In genomic region chr17:27560668-27561067, GRCh38 we compare ENCODE assay signal across 12 cellular contexts.
DNase-seq lines count a peak whose midpoint lies in the region; ATAC-seq and TF ChIP-seq lines count a peak whose summit lies in the region.
"Had no signal": no experiment of that assay in that cellular context is flagged by ENCODE, and none has a peak within 500 bp of the region (broad histone marks: within the 10 kb centered on the region; RNA-seq: fewer than 3 reads in every experiment).

No MANE protein-coding gene starts in this region.

- no peak overlapping the region for H3K4me3 Mint-ChIP-seq in activated CD8-positive, alpha-beta memory T cell treated with anti-CD3 and anti-CD28 coated beads, Interleukin-2, amount 10 ng/mL, durations not matched to agents 7 days and 5 days
- H3K4me3 Mint-ChIP-seq: activated naive CD4-positive, alpha-beta T cell treated with anti-CD3 and anti-CD28 coated beads, Interleukin-2, amount 10 ng/mL, durations not matched to agents 7 days and 5 days; B cell had no signal

- CTCF ChIA-PET in activated CD8-positive, alpha-beta memory T cell treated with anti-CD3 and anti-CD28 coated beads, Interleukin-2, amount 10 ng/mL, durations not matched to agents 7 days and 5 days (lab: Charles Lee) = interaction anchor here (0.9 to 1.4 kb wide), 4 partner anchors 8 to 39 kb away, joined by 3 to 5 read pairs (median 4); no protein-coding TSS in a partner anchor

- no peaks in the 10 kb centered on the region for H3K79me2 ChIP-seq in ACC112 (ENCODE audit: control insufficient read depth, insufficient read depth, low read length, unreplicated experiment)

- H3K27me3 Mint-ChIP-seq in activated CD8-positive, alpha-beta memory T cell treated with anti-CD3 and anti-CD28 coated beads, Interleukin-2, amount 10 ng/mL, durations not matched to agents 7 days and 5 days = no peaks in the 10 kb centered on the region
- H3K27me3 Mint-ChIP-seq: activated naive CD4-positive, alpha-beta T cell treated with anti-CD3 and anti-CD28 coated beads, Interleukin-2, amount 10 ng/mL, durations not matched to agents 7 days and 5 days; B cell had no signal

- peaks cover 24% of the 10 kb centered on the region for H3K4me1 ChIP-seq in ACC112 (ENCODE audit: control insufficient read depth, insufficient read depth, low read length, unreplicated experiment)

- TF ChIP-seq CTCF in fibroblast of pulmonary artery (IDR thresholded peaks at IDR 0.05; ENCODE audit: low read length, missing control alignments) (no peak), omental fat pad (IDR thresholded peaks at IDR 0.05) (no peak)

- H3K4me3 ChIP-seq in ACC112 (ENCODE audit: low read depth, low read length) (peak overlapping the region; percentile 54), fibroblast of pulmonary artery (replicated peaks; ENCODE audit: low read depth, low read length) (peak overlapping the region; percentile 42)

- H3K27ac ChIP-seq in ACC112 (ENCODE audit: low read depth, low read length) = peak overlapping the region; percentile 50; the same call in 1 of the 2 replicates

- H3K36me3 Mint-ChIP-seq in activated CD8-positive, alpha-beta memory T cell treated with anti-CD3 and anti-CD28 coated beads, Interleukin-2, amount 10 ng/mL, durations not matched to agents 7 days and 5 days = peaks cover 27% of the 10 kb centered on the region

- peak; percentile 62 for DNase-seq in fibroblast of pulmonary artery (ENCODE audit: low read depth)
- DNase-seq in omental fat pad (ENCODE audit: low spot score) = no peak
- DNase-seq in activated CD8-positive, alpha-beta memory T cell treated with anti-CD3 and anti-CD28 coated beads, Interleukin-2, amount 10 ng/mL, durations not matched to agents 7 days and 5 days = no peak
- DNase-seq in NCI-H1694 treated with DMSO at 0.1 percent for 48 hours (lab: John Stamatoyannopoulos, UW) = no peak
- DNase-seq in NCI-H1105 treated with DMSO at 0.1 percent for 48 hours (lab: John Stamatoyannopoulos, UW) = no peak
- DNase-seq in central memory CD4-positive, alpha-beta T cell = no peak
- DNase-seq: activated naive CD4-positive, alpha-beta T cell treated with anti-CD3 and anti-CD28 coated beads, Interleukin-2, amount 10 ng/mL, durations not matched to agents 7 days and 5 days; islet precursor cell; NCI-H2081 had no signal

- no peaks in the 10 kb centered on the region for H3K27me3 ChIP-seq in ACC112 (ENCODE audit: insufficient read depth, low read length)

- H3K4me1 Mint-ChIP-seq in activated CD8-positive, alpha-beta memory T cell treated with anti-CD3 and anti-CD28 coated beads, Interleukin-2, amount 10 ng/mL, durations not matched to agents 7 days and 5 days = peaks cover 31% of the 10 kb centered on the region

- H3K9me3 Mint-ChIP-seq in activated CD8-positive, alpha-beta memory T cell treated with anti-CD3 and anti-CD28 coated beads, Interleukin-2, amount 10 ng/mL, durations not matched to agents 7 days and 5 days (ENCODE audit: low read depth) = no peaks in the 10 kb centered on the region

- H2AFZ ChIP-seq in ACC112 (ENCODE audit: low read length, unreplicated experiment) = no peak overlapping the region

- H3K27ac Mint-ChIP-seq in activated CD8-positive, alpha-beta memory T cell treated with anti-CD3 and anti-CD28 coated beads, Interleukin-2, amount 10 ng/mL, durations not matched to agents 7 days and 5 days = no peak overlapping the region
- H3K27ac Mint-ChIP-seq: activated naive CD4-positive, alpha-beta T cell treated with anti-CD3 and anti-CD28 coated beads, Interleukin-2, amount 10 ng/mL, durations not matched to agents 7 days and 5 days; B cell had no signal

- no peaks in the 10 kb centered on the region for H3K36me3 ChIP-seq in ACC112 (ENCODE audit: insufficient read depth, low read length)

- ATAC-seq in SK-N-SH treated with all-trans-retinoic acid at 6 μM for 48 hours (peak; percentile 36), omental fat pad (ENCODE audit: low FRiP score) (peak; percentile 22)
- no peak for ATAC-seq in activated CD8-positive, alpha-beta memory T cell treated with anti-CD3 and anti-CD28 coated beads, Interleukin-2, amount 10 ng/mL, durations not matched to agents 7 days and 5 days

TF ChIP-seq in SK-N-SH treated with all-trans-retinoic acid at 6 μM for 48 hours, 23 proteins besides CTCF, POLR2A, EP300 and RAD21:
- TF ChIP-seq ZNF565 (CRISPR knock-in tag; conservative IDR thresholded peaks at IDR 0.05; ENCODE audit: low read depth) (no peak), TOX (CRISPR knock-in tag; IDR thresholded peaks at IDR 0.05; ENCODE audit: borderline replicate concordance) (no peak), POU6F1 (CRISPR knock-in tag; IDR thresholded peaks at IDR 0.05; ENCODE audit: borderline replicate concordance, low read depth) (no peak), PPARA (CRISPR knock-in tag; IDR thresholded peaks at IDR 0.05; ENCODE audit: borderline replicate concordance) (no peak), ZNF70 (CRISPR knock-in tag; IDR thresholded peaks at IDR 0.05) (no peak), ZC3H10 (CRISPR knock-in tag; IDR thresholded peaks at IDR 0.05) (no peak), ZNF8 (CRISPR knock-in tag; IDR thresholded peaks at IDR 0.05) (no peak), ESRRG (CRISPR knock-in tag; IDR thresholded peaks at IDR 0.05) (no peak), ARNTL (CRISPR knock-in tag; IDR thresholded peaks at IDR 0.05; ENCODE audit: borderline replicate concordance, low read depth) (no peak), CREB5 (CRISPR knock-in tag; IDR thresholded peaks at IDR 0.05; ENCODE audit: low read depth) (no peak), TCF4 (CRISPR knock-in tag; IDR thresholded peaks at IDR 0.05; ENCODE audit: borderline replicate concordance) (no peak), SNAI2 (CRISPR knock-in tag; IDR thresholded peaks at IDR 0.05) (no peak), CSRNP3 (CRISPR knock-in tag; IDR thresholded peaks at IDR 0.05) (no peak), RARB (CRISPR knock-in tag; IDR thresholded peaks at IDR 0.05) (no peak), OSR1 (CRISPR knock-in tag; IDR thresholded peaks at IDR 0.05) (no peak), PATZ1 (CRISPR knock-in tag; IDR thresholded peaks at IDR 0.05; ENCODE audit: borderline replicate concordance) (no peak), BACH2 (CRISPR knock-in tag; IDR thresholded peaks at IDR 0.05; ENCODE audit: borderline replicate concordance) (no peak), ZFP3 (CRISPR knock-in tag; IDR thresholded peaks at IDR 0.05) (no peak), ISL1 (CRISPR knock-in tag; IDR thresholded peaks at IDR 0.05) (no peak), ZFP30 (CRISPR knock-in tag; IDR thresholded peaks at IDR 0.05) (no peak)
